1 cellular context compared by ENCODE assay signal in the genomic region with DNA sequence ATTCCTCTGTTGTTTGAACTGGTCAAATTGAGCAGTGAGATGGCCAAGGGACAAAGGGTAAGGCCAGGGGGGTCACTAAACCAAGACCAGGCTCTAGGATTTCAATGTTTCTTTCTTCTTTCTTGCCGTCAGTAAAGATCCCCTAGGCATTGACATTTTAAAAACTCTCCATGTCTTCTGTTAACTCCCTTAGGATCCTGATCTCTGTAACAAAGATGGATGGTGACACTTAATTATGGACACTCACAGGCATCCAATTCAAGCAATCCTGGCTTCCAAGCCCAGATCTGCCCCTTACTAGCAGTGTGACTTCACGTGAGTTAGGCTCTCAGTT.
TF ChIP-seq lines count a peak whose summit lies in the region.

No MANE protein-coding gene starts in this region.

TF ChIP-seq in HCT116, 20 proteins besides CTCF, POLR2A, EP300 and RAD21 (continued from another document):
- TF ChIP-seq ELF1 (IDR thresholded peaks at IDR 0.05; ENCODE audit: borderline replicate concordance, low read depth) (no peak), CEBPB (IDR thresholded peaks at IDR 0.05; ENCODE audit: low read depth) (no peak), JUND (IDR thresholded peaks at IDR 0.05) (no peak), EZH2phosphoT487 (IDR thresholded peaks at IDR 0.05; ENCODE audit: borderline replicate concordance) (no peak), ZNF274 (IDR thresholded peaks at IDR 0.05; ENCODE audit: low read depth, low read length) (no peak), EZH2 (IDR thresholded peaks at IDR 0.05) (no peak), TCF7L2 (IDR thresholded peaks at IDR 0.05; ENCODE audit: borderline replicate concordance, extremely low read depth, insufficient read depth, insufficient read length) (no peak)
